In the genomic region with DNA sequence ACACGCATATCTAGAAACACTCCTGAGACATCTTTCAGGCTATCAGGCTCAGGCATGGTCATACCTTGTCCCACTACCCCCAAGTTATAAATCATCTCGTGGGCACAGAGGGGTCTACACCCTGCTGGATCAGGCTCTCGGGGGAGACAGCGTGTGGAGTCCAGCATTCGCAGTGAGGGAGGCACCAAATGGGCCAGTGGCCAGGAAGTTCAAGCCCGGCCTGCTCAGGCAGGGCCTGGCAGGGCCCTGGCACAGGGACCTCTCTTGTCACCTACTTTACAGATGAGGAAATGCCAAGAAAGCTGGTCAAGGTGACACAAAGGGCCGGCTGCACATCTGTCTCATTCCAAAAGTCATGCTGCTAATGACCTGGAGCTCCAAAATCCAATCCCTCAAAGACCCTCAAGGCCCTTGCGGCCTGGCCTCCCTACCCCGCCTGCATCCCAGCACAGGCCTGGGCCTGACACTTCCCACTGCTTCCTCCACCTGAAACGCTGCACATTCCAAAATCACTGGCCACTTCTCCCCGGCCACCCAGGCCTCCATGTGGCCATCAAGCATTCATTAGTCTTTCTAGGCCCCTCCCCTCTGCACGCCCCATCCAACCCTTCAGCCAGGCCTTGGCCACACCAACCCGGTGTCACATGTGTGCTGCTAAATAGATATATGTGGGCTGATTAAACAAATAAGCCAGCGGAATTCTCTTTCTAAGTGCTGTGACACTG, we compare ENCODE assay signal across 23 cellular contexts. TPM values are rescaled to one million over a fixed set of nuclear protein-coding genes. Genes with fewer than 3 reads are reported as not detected.
A peak's percentile ranks its signal among the peaks of the same experiment; 100 is the strongest.
DNase-seq lines count a peak whose midpoint lies in the region; FAIRE-seq and TF ChIP-seq lines count a peak whose summit lies in the region.
"Had no signal": no experiment of that assay in that cellular context is flagged by ENCODE, and none has a peak within 500 bp of the region (broad histone marks: within the 10 kb centered on the region; RNA-seq: fewer than 3 reads in every experiment).

No MANE protein-coding gene starts in this region.

- no peaks in the 10 kb centered on the region for H3K36me3 ChIP-seq in breast epithelium
- no peaks in the 10 kb centered on the region for H3K36me3 ChIP-seq in Karpas-422 (ENCODE audit: insufficient read depth, low read length)
- peaks cover 40% of the 10 kb centered on the region for H3K36me3 ChIP-seq in left ventricle myocardium inferior
- peaks cover 0 to 90% (median 25%) of the 10 kb centered on the region in 6 donors for H3K36me3 ChIP-seq in spleen
- H3K36me3 ChIP-seq: SJSA1 had no signal

- H3K9me2 ChIP-seq in Karpas-422 (replicated peaks; ENCODE audit: insufficient read depth, low read length) = no peaks in the 10 kb centered on the region

- DNase-seq in breast epithelium (ENCODE audit: low spot score in 2 of 2) = peak in 1 of 2 donors; percentile 30
- DNase-seq in MCF 10A (ENCODE audit: unreplicated experiment) = no peak
- peak; percentile 21 for DNase-seq in Karpas-422
- no peak for DNase-seq in left ventricle myocardium inferior
- DNase-seq in spleen = peak; percentile 32
- no peak for DNase-seq in GM19239 (ENCODE audit: insufficient read length, low spot score)
- DNase-seq in NCI-H446 treated with DMSO at 0.1 percent for 48 hours (lab: John Stamatoyannopoulos, UW) = no peak
- no peak for DNase-seq in GM12892 (ENCODE audit: insufficient read length)
- DNase-seq: C1 segment of cervical spinal cord; CD8-positive, alpha-beta memory T cell; DMS79 treated with DMSO at 0.1 percent for 48 hours; HCEC 1CT; IMR-90; MG63; NCI-H1048; NCI-H1436 treated with DMSO at 0.1 percent for 48 hours; NCI-H2029; NCI-H345; NCI-H526; PC-3; RPMI8226 had no signal

- H3K27ac Mint-ChIP-seq in MCF 10A (ENCODE audit: low read depth, unreplicated experiment) = no peak overlapping the region

- no peak overlapping the region for H3K4me2 ChIP-seq in Karpas-422 (ENCODE audit: low read depth, low read length, poor library complexity, severe bottlenecking)

- no peak overlapping the region for H3K4me3 Mint-ChIP-seq in MCF 10A (ENCODE audit: unreplicated experiment)
- H3K4me3 Mint-ChIP-seq: CD8-positive, alpha-beta memory T cell had no signal

- no peaks in the 10 kb centered on the region for H3K79me2 ChIP-seq in Karpas-422 (ENCODE audit: low read length)

- BruUV-seq in MCF 10A (replicated peaks; lab: Mats Ljungman, UMichigan) = no TSS peak

- no peak overlapping the region for H2AFZ ChIP-seq in Karpas-422 (ENCODE audit: low read length)

- H3K27me3 ChIP-seq in breast epithelium (no peaks in the 10 kb centered on the region), Karpas-422 (ENCODE audit: low read length) (no peaks in the 10 kb centered on the region), left ventricle myocardium inferior (ENCODE audit: low read depth) (no peaks in the 10 kb centered on the region), spleen (replicated peaks in 1 of 7) (no peaks in the 10 kb centered on the region)
- H3K27me3 ChIP-seq: MG63, SJSA1 had no signal

- peaks cover 6% of the 10 kb centered on the region for H3K4me1 Mint-ChIP-seq in MCF 10A (ENCODE audit: insufficient read depth, unreplicated experiment)

- peaks cover 28% of the 10 kb centered on the region for H3K36me3 Mint-ChIP-seq in MCF 10A (ENCODE audit: insufficient read depth, unreplicated experiment)

- POLR2A ChIA-PET in MCF 10A (lab: Yijun Ruan, JAX) = no interaction called here

- H4K20me1 ChIP-seq in Karpas-422 (ENCODE audit: insufficient read depth, low read depth, low read length) = 0 out of 2 replicates have a peak, but pooled peaks cover under 1% of the 10 kb centered on the region

- intact Hi-C loops in breast epithelium (cut with DNase I; ENCODE audit: low total_unique reads) (no loop called here), MCF 10A (cut with micrococcal nuclease) (no loop called here), left ventricle myocardium inferior (cut with micrococcal nuclease) (loop anchor here (5.0 kb wide), 1 partner anchor 163 kb away; no protein-coding TSS in a partner anchor), spleen (cut with DNase I; ENCODE audit: low total_unique reads) (loop anchor here (5.0 kb wide), 1 partner anchor 163 kb away; no protein-coding TSS in a partner anchor)

- no peaks in the 10 kb centered on the region for H3K27me3 Mint-ChIP-seq in MCF 10A (ENCODE audit: insufficient read depth, unreplicated experiment)
- H3K27me3 Mint-ChIP-seq: CD8-positive, alpha-beta memory T cell had no signal

- H3K9ac ChIP-seq in Karpas-422 (ENCODE audit: low read length) = no peak overlapping the region

- no peak for TF ChIP-seq POLR2A in breast epithelium (IDR thresholded peaks at IDR 0.05)
- no peak for TF ChIP-seq POLR2A in spleen (IDR thresholded peaks at IDR 0.05)
- TF ChIP-seq POLR2A in GM12892 (IDR thresholded peaks at IDR 0.05; ENCODE audit: low read depth, low read length) = no peak

- H3K27ac ChIP-seq in breast epithelium = peak overlapping the region; percentile 33 to 35
- H3K27ac ChIP-seq in Karpas-422 (ENCODE audit: low read length) = no peak overlapping the region
- H3K27ac ChIP-seq in left ventricle myocardium inferior (replicated peaks) = peak overlapping the region; percentile 70
- H3K27ac ChIP-seq in spleen = no peak overlapping the region
- H3K27ac ChIP-seq: SJSA1 had no signal

- CTCF ChIA-PET in MCF 10A (lab: Yijun Ruan, JAX) = interaction anchor here (1.2 to 4.3 kb wide), 5 partner anchors 15 to 228 kb away, joined by 3 to 29 read pairs (median 3); no protein-coding TSS in a partner anchor

- 87 to 95% (median 91%) methylated on average over 14 of the region's 14 CpGs for WGBS in spleen, 5 donors

- no peaks in the 10 kb centered on the region for H3K9me3 ChIP-seq in breast epithelium
- H3K9me3 ChIP-seq in Karpas-422 (ENCODE audit: low read length) = no peaks in the 10 kb centered on the region
- no peaks in the 10 kb centered on the region for H3K9me3 ChIP-seq in left ventricle myocardium inferior (replicated peaks)
- H3K9me3 ChIP-seq in spleen = no peaks in the 10 kb centered on the region
- H3K9me3 ChIP-seq: MG63, SJSA1 had no signal

- TF ChIP-seq CTCF in breast epithelium (IDR thresholded peaks at IDR 0.05) (no peak), MCF 10A (IDR thresholded peaks at IDR 0.05; ENCODE audit: unreplicated experiment) (no peak), left ventricle myocardium inferior (IDR thresholded peaks at IDR 0.05; ENCODE audit: borderline replicate concordance) (no peak), spleen (IDR thresholded peaks at IDR 0.05 in 8 of 11, conservative IDR thresholded peaks at IDR 0.05 in 3 of 11) (no peak)

- H3K9me3 Mint-ChIP-seq in MCF 10A (ENCODE audit: unreplicated experiment) = no peaks in the 10 kb centered on the region
- H3K9me3 Mint-ChIP-seq: CD8-positive, alpha-beta memory T cell had no signal

- H3K4me1 ChIP-seq in breast epithelium = peaks cover 0 to 10% of the 10 kb centered on the region in 2 donors
- H3K4me1 ChIP-seq in Karpas-422 (ENCODE audit: low read length) = peaks cover under 1% of the 10 kb centered on the region; the same call in 1 of the 2 replicates
- H3K4me1 ChIP-seq in left ventricle myocardium inferior = peaks cover 70% of the 10 kb centered on the region
- H3K4me1 ChIP-seq in spleen = peaks cover 0 to 24% (median 12%) of the 10 kb centered on the region in 6 donors
- H3K4me1 ChIP-seq: SJSA1 had no signal

- no peak for FAIRE-seq in GM19239 (lab: Jason Lieb, UNC)
- no peak for FAIRE-seq in GM12892 (lab: Jason Lieb, UNC)
- FAIRE-seq: HTR-8/SVneo had no signal

- H3K4me3 ChIP-seq in breast epithelium = no peak overlapping the region
- H3K4me3 ChIP-seq in Karpas-422 (ENCODE audit: low read length) = no peak overlapping the region
- no peak overlapping the region for H3K4me3 ChIP-seq in left ventricle myocardium inferior
- H3K4me3 ChIP-seq in spleen = no peak overlapping the region
- H3K4me3 ChIP-seq: MG63, SJSA1 had no signal

RNA-seq across cellular contexts. Expression of a gene that starts 35.6 kb away (rescaled TPM):
- 10 to 100 TPM; 24.0 to 69.4 (median 47.9) TPM for total RNA-seq in breast epithelium
- total RNA-seq in MCF 10A (2022) = 17.9 TPM in 2 replicates
- total RNA-seq in Karpas-422 (2014; rRNA removed; shearing (Covaris generic); ENCODE audit: low replicate concordance) = 7.8 and 17.6 TPM in 2 replicates
- 22.0 TPM for total RNA-seq in left ventricle myocardium inferior
- total RNA-seq in spleen = 10 to 100 TPM; 16.1 to 26.5 (median 21.7) TPM
- polyA plus RNA-seq in spleen = 10 to 100 TPM; 11.3 to 16.1 (median 15.0) TPM
- 11.6 TPM for polyA plus RNA-seq in GM12892 (2012; ENCODE audit: missing spikeins)

RNA-seq across cellular contexts. Expression of a gene that starts 35.6 kb away (rescaled TPM):
- 10 to 100 TPM; 24.6 to 47.7 (median 28.2) TPM for total RNA-seq in breast epithelium
- total RNA-seq in MCF 10A (2022) = 23.2 and 24.4 TPM in 2 replicates
- total RNA-seq in Karpas-422 (2014; rRNA removed; shearing (Covaris generic); ENCODE audit: low replicate concordance) = 14.1 and 16.2 TPM in 2 replicates
- 9.2 TPM for total RNA-seq in left ventricle myocardium inferior
- total RNA-seq in spleen = 10 to 100 TPM; 18.9 to 28.3 (median 25.2) TPM
- polyA plus RNA-seq in spleen = 1 to 10 TPM; 5.7 to 8.0 (median 5.9) TPM
- 7.0 TPM for polyA plus RNA-seq in GM12892 (2012; ENCODE audit: missing spikeins)

Comparison
In these comparisons a context has a peak if more than half of its experiments do, and no peak if none do; other contexts are left out.
1. DNase-seq: peak in Karpas-422 (single experiment) and spleen (single experiment); none in MCF 10A (single experiment), left ventricle myocardium inferior (single experiment), GM19239 (single experiment), NCI-H446 treated with DMSO at 0.1 percent for 48 hours (single experiment) and GM12892 (single experiment).
2. H3K27ac ChIP-seq: peak in breast epithelium (2 of 2) and left ventricle myocardium inferior (single experiment); none in Karpas-422 (single experiment) and spleen (0 of 8).
3. intact Hi-C loops: an anchor here in left ventricle myocardium inferior (5.0 kb wide) and spleen (5.0 kb wide); none called in breast epithelium and MCF 10A.